In the genomic region with DNA sequence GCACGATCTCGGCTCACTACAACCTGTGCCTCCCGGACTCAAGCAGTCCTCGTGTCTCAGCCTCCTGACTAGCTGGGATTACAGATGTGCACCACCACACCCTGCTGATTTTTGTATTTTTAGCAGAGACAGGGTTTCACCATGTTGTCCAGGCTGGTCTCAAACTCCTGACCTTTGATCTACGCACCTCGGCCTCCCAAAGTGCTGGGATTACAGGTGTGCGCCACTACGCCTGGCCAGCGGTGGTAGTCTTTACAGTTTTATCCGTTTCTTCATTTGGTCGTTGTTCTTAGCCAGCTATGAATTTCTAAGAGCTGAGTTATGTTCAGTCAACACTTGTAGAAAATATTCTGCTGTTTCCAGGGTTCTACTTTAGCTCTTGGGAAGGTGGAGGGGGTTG, we compare ENCODE assay signal across 1 cellular context.
TF ChIP-seq lines count a peak whose summit lies in the region.

No MANE protein-coding gene starts in this region.

TF ChIP-seq in HepG2, 621 proteins besides CTCF, POLR2A, EP300 and RAD21:
- TF ChIP-seq, protein P1, sequence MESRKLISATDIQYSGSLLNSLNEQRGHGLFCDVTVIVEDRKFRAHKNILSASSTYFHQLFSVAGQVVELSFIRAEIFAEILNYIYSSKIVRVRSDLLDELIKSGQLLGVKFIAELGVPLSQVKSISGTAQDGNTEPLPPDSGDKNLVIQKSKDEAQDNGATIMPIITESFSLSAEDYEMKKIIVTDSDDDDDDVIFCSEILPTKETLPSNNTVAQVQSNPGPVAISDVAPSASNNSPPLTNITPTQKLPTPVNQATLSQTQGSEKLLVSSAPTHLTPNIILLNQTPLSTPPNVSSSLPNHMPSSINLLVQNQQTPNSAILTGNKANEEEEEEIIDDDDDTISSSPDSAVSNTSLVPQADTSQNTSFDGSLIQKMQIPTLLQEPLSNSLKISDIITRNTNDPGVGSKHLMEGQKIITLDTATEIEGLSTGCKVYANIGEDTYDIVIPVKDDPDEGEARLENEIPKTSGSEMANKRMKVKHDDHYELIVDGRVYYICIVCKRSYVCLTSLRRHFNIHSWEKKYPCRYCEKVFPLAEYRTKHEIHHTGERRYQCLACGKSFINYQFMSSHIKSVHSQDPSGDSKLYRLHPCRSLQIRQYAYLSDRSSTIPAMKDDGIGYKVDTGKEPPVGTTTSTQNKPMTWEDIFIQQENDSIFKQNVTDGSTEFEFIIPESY (CRISPR knock-in tag; IDR thresholded peaks at IDR 0.05) = peak; percentile 80
- no peak for TF ChIP-seq SIX4 (CRISPR knock-in tag; IDR thresholded peaks at IDR 0.05)
- peak; percentile 45; the same call in 1 of the 2 replicates for TF ChIP-seq ZBTB38 (CRISPR knock-in tag; IDR thresholded peaks at IDR 0.05)
- TF ChIP-seq HNF4A (CRISPR knock-in tag; IDR thresholded peaks at IDR 0.05) = peak; percentile 58
- no peak for TF ChIP-seq NCOA5 (CRISPR knock-in tag; IDR thresholded peaks at IDR 0.05)
- peak; percentile 62; the same call in 1 of the 2 replicates for TF ChIP-seq ZNF460 (CRISPR knock-in tag; IDR thresholded peaks at IDR 0.05; ENCODE audit: borderline replicate concordance)
